Comparison of ENCODE assay signal across 8 cellular contexts in the genomic region with DNA sequence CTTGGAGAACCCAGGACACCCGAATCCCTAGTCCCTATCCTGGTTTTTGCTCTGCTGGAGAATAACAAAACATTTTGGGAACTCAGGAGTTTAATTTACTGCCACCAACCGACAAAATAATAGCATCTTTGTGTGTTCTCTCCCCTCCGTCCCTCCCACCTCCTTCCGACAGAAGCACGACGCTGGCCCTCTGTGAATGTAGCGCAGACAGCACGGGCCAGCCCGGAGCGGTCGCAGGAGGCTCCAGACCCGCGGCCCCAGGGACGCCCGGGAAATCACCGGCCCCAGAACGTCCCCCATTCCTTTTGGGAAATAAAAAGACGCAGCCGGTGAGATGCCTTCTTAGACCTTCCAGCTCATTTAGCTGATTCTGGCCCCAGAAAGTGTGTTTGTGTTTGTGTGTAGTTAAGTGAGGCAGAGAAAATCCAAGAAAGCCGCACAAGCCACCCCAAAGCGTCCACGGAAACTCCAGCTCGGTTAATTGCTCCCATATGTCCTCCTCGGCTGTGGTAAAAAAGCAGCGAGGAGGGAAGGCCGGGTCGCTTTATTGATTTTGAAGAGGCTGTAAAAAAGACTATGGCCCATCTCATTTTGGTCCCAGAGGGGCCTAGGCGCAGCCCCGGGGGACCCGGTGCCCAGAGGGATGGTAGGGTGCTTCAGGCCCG. TPM values are rescaled to one million over a fixed set of nuclear protein-coding genes. Genes with fewer than 3 reads are reported as not detected.
DNase-seq lines count a peak whose midpoint lies in the region; ATAC-seq, FAIRE-seq and TF ChIP-seq lines count a peak whose summit lies in the region.

No MANE protein-coding gene starts in this region.

- peak overlapping the region; percentile 64 to 84 for H3K27ac ChIP-seq in small intestine (ENCODE audit: low read depth in 1 of 2, low read length in 1 of 2)

- 5 to 11% (median 6%) methylated on average over 31 of the region's 31 CpGs for WGBS in small intestine, 3 donors

- H3K9me3 ChIP-seq in small intestine (ENCODE audit: control insufficient read depth, low read depth): no peaks in the 10 kb centered on the region

- TF ChIP-seq CTCF in bronchial epithelial cell (IDR thresholded peaks at IDR 0.05; ENCODE audit: insufficient read depth, low read length, severe bottlenecking): no peak

- no peaks in the 10 kb centered on the region for H3K36me3 ChIP-seq in bronchial epithelial cell (ENCODE audit: control insufficient read depth, insufficient read depth, low read length)
- H3K36me3 ChIP-seq in small intestine (ENCODE audit: control insufficient read depth in 2 of 2, insufficient read depth in 2 of 2, low read length in 2 of 2): no peaks in the 10 kb centered on the region

- H3K27me3 ChIP-seq in bronchial epithelial cell (ENCODE audit: control insufficient read depth, insufficient read depth, low read length): no peaks in the 10 kb centered on the region
- no peaks in the 10 kb centered on the region for H3K27me3 ChIP-seq in small intestine (ENCODE audit: control insufficient read depth in 2 of 2, insufficient read depth in 2 of 2, low read length in 2 of 2)

- DNase-seq in SHP77 (lab: John Stamatoyannopoulos, UW) (peak; percentile 30 to 75), SHP77 treated with DMSO at 0.1 percent for 48 hours (lab: John Stamatoyannopoulos, UW) (no peak), NCI-H2171 (lab: John Stamatoyannopoulos, UW) (peak; percentile 16), bronchial epithelial cell (ENCODE audit: low read depth) (no peak), inferior parietal cortex (ENCODE audit: extremely low spot score) (peak; percentile 71), small intestine (peak; percentile 26), NCI-H1436 treated with DMSO at 0.1 percent for 48 hours (lab: John Stamatoyannopoulos, UW) (no peak)

- peak overlapping the region; percentile 89 for H3K4me3 ChIP-seq in bronchial epithelial cell (ENCODE audit: low read depth, low read length)
- peak overlapping the region; percentile 83 to 84 for H3K4me3 ChIP-seq in small intestine (ENCODE audit: low read depth in 1 of 2, low read length in 2 of 2)

- H3K4me1 ChIP-seq in small intestine (ENCODE audit: control insufficient read depth in 2 of 2, insufficient read depth in 1 of 2, low read depth in 1 of 2, low read length in 1 of 2): peaks cover 0 to 4% of the 10 kb centered on the region in 2 donors

- no peak for FAIRE-seq in bronchial epithelial cell (lab: Jason Lieb, UNC)
- FAIRE-seq in small intestine (lab: Jason Lieb, UNC): no peak

- no peak for ATAC-seq in GM21529 (IDR thresholded peaks at IDR 0.05; ENCODE audit: unreplicated experiment)

RNA-seq across cellular contexts. Expression of gene TANC1, which starts 0.6 kb away (rescaled TPM):
- 29.5 and 34.1 TPM in 2 replicates for total RNA-seq in bronchial epithelial cell
- 1 to 10 TPM; 7.4 to 8.9 (median 8.6) TPM for polyA plus RNA-seq in small intestine

Comparison
In these comparisons a context has a peak if more than half of its experiments do, and no peak if none do; other contexts are left out.
1. DNase-seq: peak in SHP77 (2 of 2), NCI-H2171 (single experiment), inferior parietal cortex (single experiment) and small intestine (single experiment); none in SHP77 treated with DMSO at 0.1 percent for 48 hours (single experiment), bronchial epithelial cell (single experiment) and NCI-H1436 treated with DMSO at 0.1 percent for 48 hours (single experiment).